1 cellular context compared by ENCODE assay signal in the genomic region with DNA sequence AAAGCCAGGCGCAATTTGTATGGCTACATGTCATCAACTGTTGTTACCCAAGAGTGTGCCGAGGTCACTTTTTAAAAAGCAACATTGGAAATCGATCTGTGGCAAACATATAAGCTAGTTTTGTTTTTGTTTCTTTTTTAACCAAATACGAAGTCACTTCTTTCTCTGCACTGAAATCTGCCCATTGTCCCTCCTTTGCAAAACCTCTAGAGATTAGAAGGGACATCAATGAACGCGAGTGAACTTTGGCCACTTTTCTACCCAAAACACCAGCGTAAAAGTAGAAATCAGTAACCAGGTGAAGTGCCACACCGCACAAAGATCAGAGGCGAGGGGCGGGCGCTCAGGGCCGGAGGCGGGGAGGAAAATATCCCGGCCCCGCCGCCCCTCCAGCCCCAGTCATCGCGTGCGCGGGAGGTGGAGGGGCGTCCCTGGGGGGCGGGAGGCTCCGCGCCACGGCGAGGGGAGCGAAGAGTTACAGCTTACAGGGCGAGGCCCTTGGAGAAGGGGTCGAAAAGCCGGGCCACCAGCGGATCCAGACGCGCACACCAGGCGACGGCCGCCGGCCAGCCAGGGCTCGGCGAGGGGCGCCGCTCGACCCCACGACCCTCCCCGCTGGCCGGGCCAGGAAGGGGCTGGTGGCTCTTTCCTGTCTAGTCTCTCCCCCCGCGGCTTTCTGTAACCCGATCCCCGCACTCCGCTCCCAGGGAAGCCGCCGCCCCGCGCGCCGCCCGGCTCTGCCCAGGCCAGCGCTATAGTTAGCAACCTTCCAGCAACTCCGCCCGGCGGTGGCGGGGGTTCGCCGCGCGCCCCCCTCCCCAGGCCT.
TF ChIP-seq lines count a peak whose summit lies in the region.

No MANE protein-coding gene starts in this region.

TF ChIP-seq in HepG2, 621 proteins besides CTCF, POLR2A, EP300 and RAD21 (continued from another document and continues in another):
- TF ChIP-seq, protein P1, sequence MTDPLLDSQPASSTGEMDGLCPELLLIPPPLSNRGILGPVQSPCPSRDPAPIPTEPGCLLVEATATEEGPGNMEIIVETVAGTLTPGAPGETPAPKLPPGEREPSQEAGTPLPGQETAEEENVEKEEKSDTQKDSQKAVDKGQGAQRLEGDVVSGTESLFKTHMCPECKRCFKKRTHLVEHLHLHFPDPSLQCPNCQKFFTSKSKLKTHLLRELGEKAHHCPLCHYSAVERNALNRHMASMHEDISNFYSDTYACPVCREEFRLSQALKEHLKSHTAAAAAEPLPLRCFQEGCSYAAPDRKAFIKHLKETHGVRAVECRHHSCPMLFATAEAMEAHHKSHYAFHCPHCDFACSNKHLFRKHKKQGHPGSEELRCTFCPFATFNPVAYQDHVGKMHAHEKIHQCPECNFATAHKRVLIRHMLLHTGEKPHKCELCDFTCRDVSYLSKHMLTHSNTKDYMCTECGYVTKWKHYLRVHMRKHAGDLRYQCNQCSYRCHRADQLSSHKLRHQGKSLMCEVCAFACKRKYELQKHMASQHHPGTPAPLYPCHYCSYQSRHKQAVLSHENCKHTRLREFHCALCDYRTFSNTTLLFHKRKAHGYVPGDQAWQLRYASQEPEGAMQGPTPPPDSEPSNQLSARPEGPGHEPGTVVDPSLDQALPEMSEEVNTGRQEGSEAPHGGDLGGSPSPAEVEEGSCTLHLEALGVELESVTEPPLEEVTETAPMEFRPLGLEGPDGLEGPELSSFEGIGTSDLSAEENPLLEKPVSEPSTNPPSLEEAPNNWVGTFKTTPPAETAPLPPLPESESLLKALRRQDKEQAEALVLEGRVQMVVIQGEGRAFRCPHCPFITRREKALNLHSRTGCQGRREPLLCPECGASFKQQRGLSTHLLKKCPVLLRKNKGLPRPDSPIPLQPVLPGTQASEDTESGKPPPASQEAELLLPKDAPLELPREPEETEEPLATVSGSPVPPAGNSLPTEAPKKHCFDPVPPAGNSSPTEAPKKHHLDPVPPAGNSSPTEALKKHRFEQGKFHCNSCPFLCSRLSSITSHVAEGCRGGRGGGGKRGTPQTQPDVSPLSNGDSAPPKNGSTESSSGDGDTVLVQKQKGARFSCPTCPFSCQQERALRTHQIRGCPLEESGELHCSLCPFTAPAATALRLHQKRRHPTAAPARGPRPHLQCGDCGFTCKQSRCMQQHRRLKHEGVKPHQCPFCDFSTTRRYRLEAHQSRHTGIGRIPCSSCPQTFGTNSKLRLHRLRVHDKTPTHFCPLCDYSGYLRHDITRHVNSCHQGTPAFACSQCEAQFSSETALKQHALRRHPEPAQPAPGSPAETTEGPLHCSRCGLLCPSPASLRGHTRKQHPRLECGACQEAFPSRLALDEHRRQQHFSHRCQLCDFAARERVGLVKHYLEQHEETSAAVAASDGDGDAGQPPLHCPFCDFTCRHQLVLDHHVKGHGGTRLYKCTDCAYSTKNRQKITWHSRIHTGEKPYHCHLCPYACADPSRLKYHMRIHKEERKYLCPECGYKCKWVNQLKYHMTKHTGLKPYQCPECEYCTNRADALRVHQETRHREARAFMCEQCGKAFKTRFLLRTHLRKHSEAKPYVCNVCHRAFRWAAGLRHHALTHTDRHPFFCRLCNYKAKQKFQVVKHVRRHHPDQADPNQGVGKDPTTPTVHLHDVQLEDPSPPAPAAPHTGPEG (CRISPR knock-in tag; IDR thresholded peaks at IDR 0.05): 0 out of 2 replicates have a peak, but pooled peaks have one; percentile 46
- TF ChIP-seq GATA4 (IDR thresholded peaks at IDR 0.05; ENCODE audit: borderline replicate concordance, low read depth) (peak; percentile 76; the same call in 1 of the 2 replicates), RXRA (CRISPR knock-in tag; IDR thresholded peaks at IDR 0.05) (peak; percentile 97), ATF7 (IDR thresholded peaks at IDR 0.05) (no peak), ATF7 (CRISPR knock-in tag; IDR thresholded peaks at IDR 0.05) (no peak), ZNF557 (CRISPR knock-in tag; IDR thresholded peaks at IDR 0.05) (0 out of 2 replicates have a peak, but pooled peaks have one; percentile 30), SYNCRIP (IDR thresholded peaks at IDR 0.05; ENCODE audit: insufficient read depth, low read depth, low read length) (no peak), ZNF629 (CRISPR knock-in tag; conservative IDR thresholded peaks at IDR 0.05) (peak; percentile 95), LCORL (IDR thresholded peaks at IDR 0.05) (peak; percentile 92), LCORL (CRISPR knock-in tag; IDR thresholded peaks at IDR 0.05) (peak; percentile 98), JUNB (CRISPR knock-in tag; IDR thresholded peaks at IDR 0.05; ENCODE audit: borderline replicate concordance) (no peak), SIN3A (IDR thresholded peaks at IDR 0.05; ENCODE audit: borderline replicate concordance, low read depth, low read length) (peak; percentile 73), SP4 (CRISPR knock-in tag; IDR thresholded peaks at IDR 0.05) (peak; percentile 85), ERF (CRISPR knock-in tag; IDR thresholded peaks at IDR 0.05) (peak; percentile 67), SRSF4 (IDR thresholded peaks at IDR 0.05; ENCODE audit: low read depth, low read length, poor library complexity, severe bottlenecking) (no peak), ZNF879 (CRISPR knock-in tag; IDR thresholded peaks at IDR 0.05) (peak; percentile 74), ZNF34 (CRISPR knock-in tag; IDR thresholded peaks at IDR 0.05; ENCODE audit: borderline replicate concordance) (no peak; the same call in 1 of the 2 replicates), ZNF253 (CRISPR knock-in tag; IDR thresholded peaks at IDR 0.05; ENCODE audit: borderline replicate concordance) (no peak), CAMTA2 (CRISPR knock-in tag; IDR thresholded peaks at IDR 0.05; ENCODE audit: borderline replicate concordance) (peak; percentile 61; the same call in 1 of the 2 replicates), FOXC1 (CRISPR knock-in tag; IDR thresholded peaks at IDR 0.05; ENCODE audit: borderline replicate concordance) (peak; percentile 58; the same call in 1 of the 2 replicates)
- TF ChIP-seq, protein P2, sequence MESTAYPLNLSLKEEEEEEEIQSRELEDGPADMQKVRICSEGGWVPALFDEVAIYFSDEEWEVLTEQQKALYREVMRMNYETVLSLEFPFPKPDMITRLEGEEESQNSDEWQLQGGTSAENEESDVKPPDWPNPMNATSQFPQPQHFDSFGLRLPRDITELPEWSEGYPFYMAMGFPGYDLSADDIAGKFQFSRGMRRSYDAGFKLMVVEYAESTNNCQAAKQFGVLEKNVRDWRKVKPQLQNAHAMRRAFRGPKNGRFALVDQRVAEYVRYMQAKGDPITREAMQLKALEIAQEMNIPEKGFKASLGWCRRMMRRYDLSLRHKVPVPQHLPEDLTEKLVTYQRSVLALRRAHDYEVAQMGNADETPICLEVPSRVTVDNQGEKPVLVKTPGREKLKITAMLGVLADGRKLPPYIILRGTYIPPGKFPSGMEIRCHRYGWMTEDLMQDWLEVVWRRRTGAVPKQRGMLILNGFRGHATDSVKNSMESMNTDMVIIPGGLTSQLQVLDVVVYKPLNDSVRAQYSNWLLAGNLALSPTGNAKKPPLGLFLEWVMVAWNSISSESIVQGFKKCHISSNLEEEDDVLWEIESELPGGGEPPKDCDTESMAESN (CRISPR knock-in tag; conservative IDR thresholded peaks at IDR 0.05): peak; percentile 58; the same call in 1 of the 2 replicates
- TF ChIP-seq, protein P3, sequence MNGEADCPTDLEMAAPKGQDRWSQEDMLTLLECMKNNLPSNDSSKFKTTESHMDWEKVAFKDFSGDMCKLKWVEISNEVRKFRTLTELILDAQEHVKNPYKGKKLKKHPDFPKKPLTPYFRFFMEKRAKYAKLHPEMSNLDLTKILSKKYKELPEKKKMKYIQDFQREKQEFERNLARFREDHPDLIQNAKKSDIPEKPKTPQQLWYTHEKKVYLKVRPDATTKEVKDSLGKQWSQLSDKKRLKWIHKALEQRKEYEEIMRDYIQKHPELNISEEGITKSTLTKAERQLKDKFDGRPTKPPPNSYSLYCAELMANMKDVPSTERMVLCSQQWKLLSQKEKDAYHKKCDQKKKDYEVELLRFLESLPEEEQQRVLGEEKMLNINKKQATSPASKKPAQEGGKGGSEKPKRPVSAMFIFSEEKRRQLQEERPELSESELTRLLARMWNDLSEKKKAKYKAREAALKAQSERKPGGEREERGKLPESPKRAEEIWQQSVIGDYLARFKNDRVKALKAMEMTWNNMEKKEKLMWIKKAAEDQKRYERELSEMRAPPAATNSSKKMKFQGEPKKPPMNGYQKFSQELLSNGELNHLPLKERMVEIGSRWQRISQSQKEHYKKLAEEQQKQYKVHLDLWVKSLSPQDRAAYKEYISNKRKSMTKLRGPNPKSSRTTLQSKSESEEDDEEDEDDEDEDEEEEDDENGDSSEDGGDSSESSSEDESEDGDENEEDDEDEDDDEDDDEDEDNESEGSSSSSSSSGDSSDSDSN (CRISPR knock-in tag; IDR thresholded peaks at IDR 0.05): peak; percentile 77
- TF ChIP-seq, protein P4, sequence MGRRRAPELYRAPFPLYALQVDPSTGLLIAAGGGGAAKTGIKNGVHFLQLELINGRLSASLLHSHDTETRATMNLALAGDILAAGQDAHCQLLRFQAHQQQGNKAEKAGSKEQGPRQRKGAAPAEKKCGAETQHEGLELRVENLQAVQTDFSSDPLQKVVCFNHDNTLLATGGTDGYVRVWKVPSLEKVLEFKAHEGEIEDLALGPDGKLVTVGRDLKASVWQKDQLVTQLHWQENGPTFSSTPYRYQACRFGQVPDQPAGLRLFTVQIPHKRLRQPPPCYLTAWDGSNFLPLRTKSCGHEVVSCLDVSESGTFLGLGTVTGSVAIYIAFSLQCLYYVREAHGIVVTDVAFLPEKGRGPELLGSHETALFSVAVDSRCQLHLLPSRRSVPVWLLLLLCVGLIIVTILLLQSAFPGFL (CRISPR knock-in tag; IDR thresholded peaks at IDR 0.05): no peak
- TF ChIP-seq, protein P5, sequence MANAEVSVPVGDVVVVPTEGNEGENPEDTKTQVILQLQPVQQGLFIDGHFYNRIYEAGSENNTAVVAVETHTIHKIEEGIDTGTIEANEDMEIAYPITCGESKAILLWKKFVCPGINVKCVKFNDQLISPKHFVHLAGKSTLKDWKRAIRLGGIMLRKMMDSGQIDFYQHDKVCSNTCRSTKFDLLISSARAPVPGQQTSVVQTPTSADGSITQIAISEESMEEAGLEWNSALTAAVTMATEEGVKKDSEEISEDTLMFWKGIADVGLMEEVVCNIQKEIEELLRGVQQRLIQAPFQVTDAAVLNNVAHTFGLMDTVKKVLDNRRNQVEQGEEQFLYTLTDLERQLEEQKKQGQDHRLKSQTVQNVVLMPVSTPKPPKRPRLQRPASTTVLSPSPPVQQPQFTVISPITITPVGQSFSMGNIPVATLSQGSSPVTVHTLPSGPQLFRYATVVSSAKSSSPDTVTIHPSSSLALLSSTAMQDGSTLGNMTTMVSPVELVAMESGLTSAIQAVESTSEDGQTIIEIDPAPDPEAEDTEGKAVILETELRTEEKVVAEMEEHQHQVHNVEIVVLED (CRISPR knock-in tag; IDR thresholded peaks at IDR 0.05; ENCODE audit: borderline replicate concordance): peak; percentile 79
- TF ChIP-seq, protein P6, sequence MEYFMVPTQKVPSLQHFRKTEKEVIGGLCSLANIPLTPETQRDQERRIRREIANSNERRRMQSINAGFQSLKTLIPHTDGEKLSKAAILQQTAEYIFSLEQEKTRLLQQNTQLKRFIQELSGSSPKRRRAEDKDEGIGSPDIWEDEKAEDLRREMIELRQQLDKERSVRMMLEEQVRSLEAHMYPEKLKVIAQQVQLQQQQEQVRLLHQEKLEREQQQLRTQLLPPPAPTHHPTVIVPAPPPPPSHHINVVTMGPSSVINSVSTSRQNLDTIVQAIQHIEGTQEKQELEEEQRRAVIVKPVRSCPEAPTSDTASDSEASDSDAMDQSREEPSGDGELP (IDR thresholded peaks at IDR 0.05; ENCODE audit: borderline replicate concordance, low read depth): peak; percentile 81; the same call in 1 of the 2 replicates
- TF ChIP-seq, protein P7, sequence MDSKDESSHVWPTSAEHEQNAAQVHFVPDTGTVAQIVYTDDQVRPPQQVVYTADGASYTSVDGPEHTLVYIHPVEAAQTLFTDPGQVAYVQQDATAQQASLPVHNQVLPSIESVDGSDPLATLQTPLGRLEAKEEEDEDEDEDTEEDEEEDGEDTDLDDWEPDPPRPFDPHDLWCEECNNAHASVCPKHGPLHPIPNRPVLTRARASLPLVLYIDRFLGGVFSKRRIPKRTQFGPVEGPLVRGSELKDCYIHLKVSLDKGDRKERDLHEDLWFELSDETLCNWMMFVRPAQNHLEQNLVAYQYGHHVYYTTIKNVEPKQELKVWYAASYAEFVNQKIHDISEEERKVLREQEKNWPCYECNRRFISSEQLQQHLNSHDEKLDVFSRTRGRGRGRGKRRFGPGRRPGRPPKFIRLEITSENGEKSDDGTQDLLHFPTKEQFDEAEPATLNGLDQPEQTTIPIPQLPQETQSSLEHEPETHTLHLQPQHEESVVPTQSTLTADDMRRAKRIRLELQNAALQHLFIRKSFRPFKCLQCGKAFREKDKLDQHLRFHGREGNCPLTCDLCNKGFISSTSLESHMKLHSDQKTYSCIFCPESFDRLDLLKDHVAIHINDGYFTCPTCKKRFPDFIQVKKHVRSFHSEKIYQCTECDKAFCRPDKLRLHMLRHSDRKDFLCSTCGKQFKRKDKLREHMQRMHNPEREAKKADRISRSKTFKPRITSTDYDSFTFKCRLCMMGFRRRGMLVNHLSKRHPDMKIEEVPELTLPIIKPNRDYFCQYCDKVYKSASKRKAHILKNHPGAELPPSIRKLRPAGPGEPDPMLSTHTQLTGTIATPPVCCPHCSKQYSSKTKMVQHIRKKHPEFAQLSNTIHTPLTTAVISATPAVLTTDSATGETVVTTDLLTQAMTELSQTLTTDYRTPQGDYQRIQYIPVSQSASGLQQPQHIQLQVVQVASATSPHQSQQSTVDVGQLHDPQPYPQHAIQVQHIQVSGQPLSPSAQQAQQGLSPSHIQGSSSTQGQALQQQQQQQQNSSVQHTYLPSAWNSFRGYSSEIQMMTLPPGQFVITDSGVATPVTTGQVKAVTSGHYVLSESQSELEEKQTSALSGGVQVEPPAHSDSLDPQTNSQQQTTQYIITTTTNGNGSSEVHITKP (CRISPR knock-in tag; IDR thresholded peaks at IDR 0.05; ENCODE audit: low read depth): peak; percentile 77; the same call in 1 of the 2 replicates
- TF ChIP-seq, protein P8, sequence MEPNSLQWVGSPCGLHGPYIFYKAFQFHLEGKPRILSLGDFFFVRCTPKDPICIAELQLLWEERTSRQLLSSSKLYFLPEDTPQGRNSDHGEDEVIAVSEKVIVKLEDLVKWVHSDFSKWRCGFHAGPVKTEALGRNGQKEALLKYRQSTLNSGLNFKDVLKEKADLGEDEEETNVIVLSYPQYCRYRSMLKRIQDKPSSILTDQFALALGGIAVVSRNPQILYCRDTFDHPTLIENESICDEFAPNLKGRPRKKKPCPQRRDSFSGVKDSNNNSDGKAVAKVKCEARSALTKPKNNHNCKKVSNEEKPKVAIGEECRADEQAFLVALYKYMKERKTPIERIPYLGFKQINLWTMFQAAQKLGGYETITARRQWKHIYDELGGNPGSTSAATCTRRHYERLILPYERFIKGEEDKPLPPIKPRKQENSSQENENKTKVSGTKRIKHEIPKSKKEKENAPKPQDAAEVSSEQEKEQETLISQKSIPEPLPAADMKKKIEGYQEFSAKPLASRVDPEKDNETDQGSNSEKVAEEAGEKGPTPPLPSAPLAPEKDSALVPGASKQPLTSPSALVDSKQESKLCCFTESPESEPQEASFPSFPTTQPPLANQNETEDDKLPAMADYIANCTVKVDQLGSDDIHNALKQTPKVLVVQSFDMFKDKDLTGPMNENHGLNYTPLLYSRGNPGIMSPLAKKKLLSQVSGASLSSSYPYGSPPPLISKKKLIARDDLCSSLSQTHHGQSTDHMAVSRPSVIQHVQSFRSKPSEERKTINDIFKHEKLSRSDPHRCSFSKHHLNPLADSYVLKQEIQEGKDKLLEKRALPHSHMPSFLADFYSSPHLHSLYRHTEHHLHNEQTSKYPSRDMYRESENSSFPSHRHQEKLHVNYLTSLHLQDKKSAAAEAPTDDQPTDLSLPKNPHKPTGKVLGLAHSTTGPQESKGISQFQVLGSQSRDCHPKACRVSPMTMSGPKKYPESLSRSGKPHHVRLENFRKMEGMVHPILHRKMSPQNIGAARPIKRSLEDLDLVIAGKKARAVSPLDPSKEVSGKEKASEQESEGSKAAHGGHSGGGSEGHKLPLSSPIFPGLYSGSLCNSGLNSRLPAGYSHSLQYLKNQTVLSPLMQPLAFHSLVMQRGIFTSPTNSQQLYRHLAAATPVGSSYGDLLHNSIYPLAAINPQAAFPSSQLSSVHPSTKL (CRISPR knock-in tag; IDR thresholded peaks at IDR 0.05): peak; percentile 93
